In genomic region chr13:51208707-51209106, GRCh38 we compare ENCODE assay signal across 28 cellular contexts.
"Had no signal": no experiment of that assay in that cellular context is flagged by ENCODE, and none has a peak within 500 bp of the region (broad histone marks: within the 10 kb centered on the region; RNA-seq: fewer than 3 reads in every experiment).

No MANE protein-coding gene starts in this region.

- H3K36me3 Mint-ChIP-seq: mesothelial cell of epicardium, naive B cell had no signal

- H3K4me3 Mint-ChIP-seq: mesothelial cell of epicardium, naive B cell had no signal

- H3K36me3 ChIP-seq: esophagus squamous epithelium, gastrocnemius medialis, heart right ventricle, left lung, lower lobe of right lung had no signal

- H3K9me3 ChIP-seq: esophagus squamous epithelium, gastrocnemius medialis, heart right ventricle, left lung, lower lobe of right lung, mucosa of descending colon had no signal

- DNase-seq: dermis blood vessel endothelial cell; dorsolateral prefrontal cortex; effector CD4-positive, alpha-beta T cell; effector memory CD4-positive, alpha-beta T cell; erythroblast; esophagus squamous epithelium; foreskin fibroblast; foreskin melanocyte; gastrocnemius medialis; glutamatergic neuron; head of caudate nucleus; heart right ventricle; hippocampal formation; left cardiac atrium; left lung; left ventricle myocardium superior; lower lobe of right lung; mesenchymal stem cell; mucosa of descending colon; naive B cell had no signal

- H3K27ac ChIP-seq: coronary artery, dorsolateral prefrontal cortex, epithelial cell of prostate, esophagus squamous epithelium, gastrocnemius medialis, heart right ventricle, left lung, lower lobe of right lung had no signal

- H3K4me1 ChIP-seq: esophagus squamous epithelium, gastrocnemius medialis, heart right ventricle, left lung, lower lobe of right lung had no signal

- H3K4me3 ChIP-seq: coronary artery, dorsolateral prefrontal cortex, esophagus squamous epithelium, gastrocnemius medialis, heart right ventricle, left lung, lower lobe of right lung, mucosa of descending colon had no signal

- H3K27ac Mint-ChIP-seq: mesothelial cell of epicardium had no signal

- H3K4me1 Mint-ChIP-seq: naive B cell had no signal

- FAIRE-seq: colon, endometrium, islet of Langerhans, keratinocyte had no signal

- ATAC-seq: esophagus mucosa, gastrocnemius medialis, heart right ventricle, left cardiac atrium, left lung, left ventricle myocardium superior, lower lobe of right lung, mucosa of descending colon had no signal

- H3K9me3 Mint-ChIP-seq: mesothelial cell of epicardium, naive B cell had no signal
